In genomic region chr13:48402325-48402962, GRCh38 we compare ENCODE assay signal across 8 cellular contexts. TPM values are rescaled to one million over a fixed set of nuclear protein-coding genes. Genes with fewer than 3 reads are reported as not detected.
DNase-seq lines count a peak whose midpoint lies in the region; ATAC-seq and TF ChIP-seq lines count a peak whose summit lies in the region.

No MANE protein-coding gene starts in this region.

- CTCF ChIA-PET in T-cell (lab: Charles Lee) = interaction anchor here (0.6 to 2.9 kb wide), 7 partner anchors 68 to 367 kb away, joined by 3 to 29 read pairs (median 3); no protein-coding TSS in a partner anchor

- intact Hi-C loops in mucosa of descending colon (cut with DNase I, micrococcal nuclease) = no loop called here

- H3K27ac ChIP-seq in esophagus (ENCODE audit: low read depth in 2 of 2, low read length in 1 of 2) (peak overlapping the region; percentile 50 to 64), subcutaneous abdominal adipose tissue (ENCODE audit: low read depth, low read length) (peak overlapping the region; percentile 42)

- H3K4me1 Mint-ChIP-seq in T-cell = peaks cover 71 to 86% (median 77%) of the 10 kb centered on the region in 3 donors

- H3K27ac Mint-ChIP-seq in T-cell = peak overlapping the region; percentile 79 to 87

- no peaks in the 10 kb centered on the region for H3K9me3 Mint-ChIP-seq in T-cell

- 40 to 61% methylated on average over 3 of the region's 3 CpGs for WGBS in esophagus, 2 donors

- no peak overlapping the region for H3K4me3 ChIP-seq in esophagus (ENCODE audit: low read depth in 1 of 2, low read length in 2 of 2)
- H3K4me3 ChIP-seq in subcutaneous abdominal adipose tissue (ENCODE audit: low read depth in 1 of 5, low read length in 5 of 5) = no peak overlapping the region
- H3K4me3 ChIP-seq in mucosa of descending colon = no peak overlapping the region

- POLR2A ChIA-PET in T-cell (lab: Charles Lee) = interaction anchor here (0.6 to 1.9 kb wide), 4 partner anchors 11 to 130 kb away, joined by 3 to 8 read pairs (median 6); partner anchors contain the start of genes LPAR6 (in 1 of the 2) and RCBTB2 (in 1 of the 2)

- no peak for ATAC-seq in T-cell (replicated peaks in 1 of 4)
- ATAC-seq in mucosa of descending colon = no peak

- H3K9me3 ChIP-seq in esophagus (ENCODE audit: control insufficient read depth in 2 of 2, insufficient read depth in 1 of 2, low read depth in 1 of 2, low read length in 1 of 2) = no peaks in the 10 kb centered on the region
- H3K9me3 ChIP-seq in subcutaneous abdominal adipose tissue (ENCODE audit: control insufficient read depth in 5 of 5, low read length in 5 of 5) = no peaks in the 10 kb centered on the region
- no peaks in the 10 kb centered on the region for H3K9me3 ChIP-seq in mucosa of descending colon

- peaks cover 6% of the 10 kb centered on the region for H3K36me3 Mint-ChIP-seq in T-cell

- no peak for TF ChIP-seq CTCF in mucosa of descending colon (IDR thresholded peaks at IDR 0.05)

- H3K27me3 ChIP-seq in esophagus (ENCODE audit: control insufficient read depth in 1 of 2, insufficient read depth in 2 of 2, low read length in 2 of 2) (no peaks in the 10 kb centered on the region), subcutaneous abdominal adipose tissue (ENCODE audit: control insufficient read depth in 5 of 5, insufficient read depth in 4 of 5, low read length in 5 of 5) (no peaks in the 10 kb centered on the region)

- H3K9ac ChIP-seq in subcutaneous abdominal adipose tissue (ENCODE audit: low read length in 5 of 5) = no peak overlapping the region

- H3K36me3 ChIP-seq in esophagus (ENCODE audit: control insufficient read depth in 2 of 2, insufficient read depth in 2 of 2, low read length in 1 of 2) (no peaks in the 10 kb centered on the region), subcutaneous abdominal adipose tissue (ENCODE audit: control insufficient read depth in 5 of 5, insufficient read depth in 5 of 5, low read length in 5 of 5) (peaks cover 0 to 3% (median 0%) of the 10 kb centered on the region in 5 donors), mucosa of descending colon (ENCODE audit: low read depth) (no peaks in the 10 kb centered on the region)

- peak; percentile 55 for DNase-seq in activated CD8-positive, alpha-beta memory T cell treated with anti-CD3 and anti-CD28 coated beads for 24 hours
- DNase-seq in activated CD8-positive, alpha-beta memory T cell treated with anti-CD3 and anti-CD28 coated beads, Interleukin-2, amount 50 U/mL, for 48 hours = no peak
- DNase-seq in T-cell (no peak), mucosa of descending colon (no peak), NCI-H524 (lab: John Stamatoyannopoulos, UW) (no peak), C1 segment of cervical spinal cord (lab: John Stamatoyannopoulos, UW) (no peak)

- peaks cover 0 to 3% of the 10 kb centered on the region in 2 donors for H3K4me1 ChIP-seq in esophagus (ENCODE audit: control insufficient read depth in 2 of 2, insufficient read depth in 2 of 2, low read length in 1 of 2)
- H3K4me1 ChIP-seq in subcutaneous abdominal adipose tissue (ENCODE audit: control insufficient read depth in 5 of 5, insufficient read depth in 5 of 5, low read length in 5 of 5) = peaks cover 0 to 69% (median 49%) of the 10 kb centered on the region in 5 donors
- peaks cover 15% of the 10 kb centered on the region for H3K4me1 ChIP-seq in mucosa of descending colon (ENCODE audit: low read depth)

- no peaks in the 10 kb centered on the region for H3K27me3 Mint-ChIP-seq in T-cell

- peak overlapping the region in 1 of 3 donors; percentile 69 for H3K4me3 Mint-ChIP-seq in T-cell

RNA-seq across cellular contexts. Expression of gene LPAR6, which starts 10.5 kb away (rescaled TPM):
- total RNA-seq in T-cell (10 to 100 TPM; 36.0 to 93.5 (median 62.7) TPM), mucosa of descending colon (10 to 100 TPM; 10.7 to 15.0 (median 12.3) TPM)
- polyA plus RNA-seq in esophagus = 10 to 100 TPM; 57.6 to 87.5 TPM
